Comparison of ENCODE assay signal across 1 cellular context in genomic region chr6:41786451-41787218, GRCh38.
TF ChIP-seq lines count a peak whose summit lies in the region.

No MANE protein-coding gene starts in this region.

TF ChIP-seq in SK-N-SH treated with all-trans-retinoic acid at 6 μM for 48 hours, 23 proteins besides CTCF, POLR2A, EP300 and RAD21 (continued from another document):
- TF ChIP-seq PATZ1 (CRISPR knock-in tag; IDR thresholded peaks at IDR 0.05; ENCODE audit: borderline replicate concordance) (no peak), ISL1 (CRISPR knock-in tag; IDR thresholded peaks at IDR 0.05) (no peak), ZC3H10 (CRISPR knock-in tag; IDR thresholded peaks at IDR 0.05) (no peak), ESRRG (CRISPR knock-in tag; IDR thresholded peaks at IDR 0.05) (no peak), TCF4 (CRISPR knock-in tag; IDR thresholded peaks at IDR 0.05; ENCODE audit: borderline replicate concordance) (no peak)
TF ChIP-seq in SK-N-SH treated with all-trans-retinoic acid at 6 μM for 48 hours: peak in this region for 0.
